9 cellular contexts compared by ENCODE assay signal in genomic region chr16:23842137-23842600, GRCh38.
DNase-seq lines count a peak whose midpoint lies in the region; ATAC-seq lines count a peak whose summit lies in the region.
"Had no signal": no experiment of that assay in that cellular context is flagged by ENCODE, and none has a peak within 500 bp of the region (broad histone marks: within the 10 kb centered on the region; RNA-seq: fewer than 3 reads in every experiment).

No MANE protein-coding gene starts in this region.

- no peaks in the 10 kb centered on the region for H3K9me3 Mint-ChIP-seq in central memory CD8-positive, alpha-beta T cell
- H3K9me3 Mint-ChIP-seq: brain had no signal

- no peaks in the 10 kb centered on the region for H3K27me3 Mint-ChIP-seq in central memory CD8-positive, alpha-beta T cell

- H3K36me3 Mint-ChIP-seq in central memory CD8-positive, alpha-beta T cell (ENCODE audit: insufficient read depth), result peaks cover 11% of the 10 kb centered on the region
- H3K36me3 Mint-ChIP-seq: brain had no signal

- ATAC-seq in GM18861 (IDR thresholded peaks at IDR 0.05; ENCODE audit: unreplicated experiment) (peak; percentile 73), GM21576 (IDR thresholded peaks at IDR 0.05; ENCODE audit: unreplicated experiment) (peak; percentile 63), HG03469 (IDR thresholded peaks at IDR 0.05; ENCODE audit: unreplicated experiment) (peak; percentile 57)
- ATAC-seq in central memory CD8-positive, alpha-beta T cell (replicated peaks; ENCODE audit: extremely low read depth, poor library complexity, severe bottlenecking), result no peak

- H3K4me3 Mint-ChIP-seq in central memory CD8-positive, alpha-beta T cell, result peak overlapping the region; percentile 3
- H3K4me3 Mint-ChIP-seq: brain had no signal

- DNase-seq in central memory CD8-positive, alpha-beta T cell (ENCODE audit: low spot score in 2 of 2), result no peak
- DNase-seq in SW480 (ENCODE audit: low spot score) (no peak), HUDEP-2 (lab: John Stamatoyannopoulos, UW; ENCODE audit: unreplicated experiment in 76 of 76) (no peak), T-helper 9 cell (no peak)
- DNase-seq: NCI-H1105 had no signal

- H3K4me1 Mint-ChIP-seq in central memory CD8-positive, alpha-beta T cell, result peaks cover 78% of the 10 kb centered on the region

- peak overlapping the region; percentile 71 for H3K27ac Mint-ChIP-seq in central memory CD8-positive, alpha-beta T cell (ENCODE audit: low read depth)
- H3K27ac Mint-ChIP-seq: brain had no signal
